Comparison of ENCODE assay signal across 1 cellular context in genomic region chr20:32581839-32582658, GRCh38.
A peak's percentile ranks its signal among the peaks of the same experiment; 100 is the strongest.
TF ChIP-seq lines count a peak whose summit lies in the region.

No MANE protein-coding gene starts in this region.

TF ChIP-seq in HepG2, 621 proteins besides CTCF, POLR2A, EP300 and RAD21 (continued from another document and continues in another):
- TF ChIP-seq ZNF407 (CRISPR knock-in tag; IDR thresholded peaks at IDR 0.05; ENCODE audit: not compliant biosample characterization) (no peak), TBX3 (IDR thresholded peaks at IDR 0.05; ENCODE audit: borderline replicate concordance) (no peak), ZNF776 (CRISPR knock-in tag; IDR thresholded peaks at IDR 0.05) (no peak), ARID5B (CRISPR knock-in tag; IDR thresholded peaks at IDR 0.05) (peak; percentile 14; the same call in 1 of the 2 replicates), PHF21A (CRISPR knock-in tag; IDR thresholded peaks at IDR 0.05) (no peak; the same call in 1 of the 2 replicates), MXI1 (IDR thresholded peaks at IDR 0.05; ENCODE audit: borderline replicate concordance, low read depth, low read length) (no peak), ATF5 (CRISPR knock-in tag; IDR thresholded peaks at IDR 0.05; ENCODE audit: low read depth) (peak; percentile 88), SOX13 (IDR thresholded peaks at IDR 0.05) (no peak), SOX13 (CRISPR knock-in tag; conservative IDR thresholded peaks at IDR 0.05 in 1 of 2, IDR thresholded peaks at IDR 0.05 in 1 of 2) (no peak; a peak in 1 of 4 replicates), ZFP62 (CRISPR knock-in tag; IDR thresholded peaks at IDR 0.05) (no peak), FOXM1 (CRISPR knock-in tag; IDR thresholded peaks at IDR 0.05) (no peak), SYNCRIP (IDR thresholded peaks at IDR 0.05; ENCODE audit: insufficient read depth, low read depth, low read length) (no peak), ZNF468 (CRISPR knock-in tag; IDR thresholded peaks at IDR 0.05) (no peak), ZNF230 (CRISPR knock-in tag; IDR thresholded peaks at IDR 0.05) (peak; percentile 83; the same call in 1 of the 2 replicates), RNF2 (conservative IDR thresholded peaks at IDR 0.05; ENCODE audit: low read depth) (no peak), MYPOP (CRISPR knock-in tag; IDR thresholded peaks at IDR 0.05) (no peak), THAP9 (CRISPR knock-in tag; IDR thresholded peaks at IDR 0.05; ENCODE audit: borderline replicate concordance) (no peak), ATF1 (CRISPR knock-in tag; IDR thresholded peaks at IDR 0.05) (no peak), MYC (CRISPR knock-in tag; IDR thresholded peaks at IDR 0.05; ENCODE audit: borderline replicate concordance) (peak; percentile 18; the same call in 1 of the 2 replicates), KLF11 (CRISPR knock-in tag; IDR thresholded peaks at IDR 0.05) (peak; percentile 20; the same call in 1 of the 2 replicates), NBN (conservative IDR thresholded peaks at IDR 0.05) (no peak), HDAC2 (CRISPR knock-in tag; IDR thresholded peaks at IDR 0.05) (peak; percentile 66), POLR2AphosphoS2 (IDR thresholded peaks at IDR 0.05; ENCODE audit: low read depth, low read length) (no peak), DRAP1 (CRISPR knock-in tag; IDR thresholded peaks at IDR 0.05) (no peak), ZNF138 (CRISPR knock-in tag; IDR thresholded peaks at IDR 0.05; ENCODE audit: low read depth) (no peak; the same call in 1 of the 2 replicates), BRCA1 (CRISPR knock-in tag; IDR thresholded peaks at IDR 0.05) (no peak), CCAR2 (optimal IDR thresholded peaks at IDR 0.05; ENCODE audit: low read depth, low read length) (no peak), ZNF780A (CRISPR knock-in tag; IDR thresholded peaks at IDR 0.05) (no peak), ZFP91 (CRISPR knock-in tag; IDR thresholded peaks at IDR 0.05; ENCODE audit: borderline replicate concordance) (0 out of 2 replicates have a peak, but pooled peaks have one; percentile 26), ZNF761 (CRISPR knock-in tag; conservative IDR thresholded peaks at IDR 0.05) (peak; percentile 84), PHF20 (CRISPR knock-in tag; IDR thresholded peaks at IDR 0.05) (no peak), DNMT3B (CRISPR knock-in tag; conservative IDR thresholded peaks at IDR 0.05) (no peak), ZNF549 (CRISPR knock-in tag; IDR thresholded peaks at IDR 0.05) (no peak), GABPA (IDR thresholded peaks at IDR 0.05; ENCODE audit: low read depth, low read length) (no peak), GABPA (CRISPR knock-in tag; IDR thresholded peaks at IDR 0.05; ENCODE audit: low read depth) (no peak), CHD4 (IDR thresholded peaks at IDR 0.05; ENCODE audit: borderline replicate concordance, low read length) (no peak), ZNF558 (CRISPR knock-in tag; IDR thresholded peaks at IDR 0.05; ENCODE audit: borderline replicate concordance) (peak; percentile 66; the same call in 1 of the 2 replicates), HNF4A (CRISPR knock-in tag; IDR thresholded peaks at IDR 0.05) (peak; percentile 59; the same call in 1 of the 2 replicates), ZEB1 (IDR thresholded peaks at IDR 0.05; ENCODE audit: insufficient replicate concordance, low read depth) (peak; percentile 68), ZNF547 (CRISPR knock-in tag; IDR thresholded peaks at IDR 0.05) (no peak; the same call in 1 of the 2 replicates), EHMT2 (IDR thresholded peaks at IDR 0.05; ENCODE audit: borderline replicate concordance, low read depth, low read length) (no peak)
